Comparison of ENCODE assay signal across 20 cellular contexts in genomic region chr7:19491371-19491770, GRCh38.
"Had no signal": no experiment of that assay in that cellular context is flagged by ENCODE, and none has a peak within 500 bp of the region (broad histone marks: within the 10 kb centered on the region; RNA-seq: fewer than 3 reads in every experiment).

No MANE protein-coding gene starts in this region.

- H3K27me3 ChIP-seq: foreskin keratinocyte, right lobe of liver, testis, tibial nerve, upper lobe of right lung, vagina had no signal

- H3K27me3 Mint-ChIP-seq: memory B cell; stimulated activated naive B cell treated with anti-CD40 and anti-IgM and Interleukin-4, amounts not matched to agents 10 μg/mL and 1 μg/mL and 100 μg/mL, for 72 hours; stimulated activated naive CD8-positive, alpha-beta T cell treated with anti-CD3 and anti-CD28 coated beads, Interleukin-15, amount 100 ng/mL, for 72 hours had no signal

- H3K4me3 ChIP-seq: left ventricle myocardium inferior, lower lobe of right lung, psoas muscle, right lobe of liver, skin epidermis, testis, tibial nerve, upper lobe of right lung, vagina had no signal

- DNase-seq: kidney; left cardiac atrium; left ventricle myocardium inferior; lower lobe of right lung; occipital lobe; psoas muscle; right lobe of liver; stimulated activated CD4-positive, alpha-beta T cell treated with anti-CD3 and anti-CD28 coated beads, Interleukin-2, amount 100 ng/mL, for 24 hours; stimulated activated CD4-positive, alpha-beta T cell treated with anti-CD3 and anti-CD28 coated beads, Interleukin-4, amount 100 ng/mL, for 4 hours; stimulated activated naive B cell treated with anti-CD40 and anti-IgM and Interleukin-4, amounts not matched to agents 10 μg/mL and 1 μg/mL and 100 μg/mL, for 72 hours; stimulated activated naive CD8-positive, alpha-beta T cell treated with anti-CD3 and anti-CD28 coated beads, Interleukin-15, amount 100 ng/mL, for 72 hours; upper lobe of right lung had no signal

- H3K36me3 ChIP-seq: left ventricle myocardium inferior, lower lobe of right lung, right lobe of liver, tibial nerve, upper lobe of right lung, vagina had no signal

- H3K4me1 ChIP-seq: foreskin keratinocyte, left ventricle myocardium inferior, lower lobe of right lung, psoas muscle, right lobe of liver, testis, tibial nerve, upper lobe of right lung, vagina had no signal

- H3K9me3 ChIP-seq: lower lobe of right lung, psoas muscle, right lobe of liver, testis, upper lobe of right lung, vagina had no signal

- H3K36me3 Mint-ChIP-seq: memory B cell; natural killer cell treated with Interleukin-12 subunit alpha and Interleukin-12 subunit beta and Interleukin-15 and Interleukin-18, amount 100 ng/mL, for 72 hours; stimulated activated naive B cell treated with anti-CD40 and anti-IgM and Interleukin-4, amounts not matched to agents 10 μg/mL and 1 μg/mL and 100 μg/mL, for 72 hours had no signal

- H3K27ac ChIP-seq: foreskin keratinocyte, left ventricle myocardium inferior, lower lobe of right lung, psoas muscle, right lobe of liver, skin epidermis, testis, tibial nerve, upper lobe of right lung, vagina had no signal

- H3K4me3 Mint-ChIP-seq: memory B cell; mesothelial cell of epicardium; natural killer cell treated with Interleukin-12 subunit alpha and Interleukin-12 subunit beta and Interleukin-15 and Interleukin-18, amount 100 ng/mL, for 72 hours; stimulated activated naive B cell treated with anti-CD40 and anti-IgM and Interleukin-4, amounts not matched to agents 10 μg/mL and 1 μg/mL and 100 μg/mL, for 72 hours; stimulated activated naive CD8-positive, alpha-beta T cell treated with anti-CD3 and anti-CD28 coated beads, Interleukin-15, amount 100 ng/mL, for 72 hours had no signal

- H3K9me3 Mint-ChIP-seq: memory B cell; stimulated activated naive B cell treated with anti-CD40 and anti-IgM and Interleukin-4, amounts not matched to agents 10 μg/mL and 1 μg/mL and 100 μg/mL, for 72 hours; stimulated activated naive CD8-positive, alpha-beta T cell treated with anti-CD3 and anti-CD28 coated beads, Interleukin-15, amount 100 ng/mL, for 72 hours had no signal

- H3K27ac Mint-ChIP-seq: memory B cell; mesothelial cell of epicardium; natural killer cell treated with Interleukin-12 subunit alpha and Interleukin-12 subunit beta and Interleukin-15 and Interleukin-18, amount 100 ng/mL, for 72 hours; stimulated activated naive B cell treated with anti-CD40 and anti-IgM and Interleukin-4, amounts not matched to agents 10 μg/mL and 1 μg/mL and 100 μg/mL, for 72 hours; stimulated activated naive CD8-positive, alpha-beta T cell treated with anti-CD3 and anti-CD28 coated beads, Interleukin-15, amount 100 ng/mL, for 72 hours had no signal

- FAIRE-seq: kidney had no signal

- H3K4me1 Mint-ChIP-seq: memory B cell; mesothelial cell of epicardium; stimulated activated naive B cell treated with anti-CD40 and anti-IgM and Interleukin-4, amounts not matched to agents 10 μg/mL and 1 μg/mL and 100 μg/mL, for 72 hours; stimulated activated naive CD8-positive, alpha-beta T cell treated with anti-CD3 and anti-CD28 coated beads, Interleukin-15, amount 100 ng/mL, for 72 hours had no signal
